ENCODE assay signal across 8 cellular contexts in genomic region chr2:36618381-36618780, GRCh38. TPM values are rescaled to one million over a fixed set of nuclear protein-coding genes. Genes with fewer than 3 reads are reported as not detected.
A peak's percentile ranks its signal among the peaks of the same experiment; 100 is the strongest.
DNase-seq lines count a peak whose midpoint lies in the region; ATAC-seq and TF ChIP-seq lines count a peak whose summit lies in the region.

No MANE protein-coding gene starts in this region.

- no peak for TF ChIP-seq CTCF in activated CD8-positive, alpha-beta T cell treated with anti-CD3 and anti-CD28 coated beads for 36 hours (IDR thresholded peaks at IDR 0.05)
- TF ChIP-seq CTCF in coronary artery (IDR thresholded peaks at IDR 0.05) (no peak), CD14-positive monocyte (IDR thresholded peaks at IDR 0.05) (no peak)

- H3K36me3 Mint-ChIP-seq in activated CD8-positive, alpha-beta T cell treated with anti-CD3 and anti-CD28 coated beads for 36 hours (ENCODE audit: low read depth) = no peaks in the 10 kb centered on the region
- H3K36me3 Mint-ChIP-seq in CD14-positive monocyte = no peaks in the 10 kb centered on the region

- POLR2A ChIA-PET in activated CD8-positive, alpha-beta T cell treated with anti-CD3 and anti-CD28 coated beads for 36 hours (lab: Charles Lee) = interaction anchor here (0.5 kb wide), 1 partner anchor 534 kb away, joined by 3 read pairs; no protein-coding TSS in a partner anchor

- CTCF ChIA-PET in activated CD8-positive, alpha-beta T cell treated with anti-CD3 and anti-CD28 coated beads for 36 hours (lab: Charles Lee) = no interaction called here

- H3K4me1 Mint-ChIP-seq in activated CD8-positive, alpha-beta T cell treated with anti-CD3 and anti-CD28 coated beads for 36 hours (ENCODE audit: low read depth) = no peaks in the 10 kb centered on the region
- H3K4me1 Mint-ChIP-seq in CD14-positive monocyte = no peaks in the 10 kb centered on the region

- intact Hi-C loops in activated CD8-positive, alpha-beta T cell treated with anti-CD3 and anti-CD28 coated beads for 36 hours (cut with micrococcal nuclease) = no loop called here
- intact Hi-C loops in CD14-positive monocyte (cut with micrococcal nuclease) = no loop called here

- peak; percentile 39 for DNase-seq in DMS153 treated with DMSO at 0.1 percent for 48 hours (lab: John Stamatoyannopoulos, UW; ENCODE audit: unreplicated experiment)
- peak; percentile 68 for DNase-seq in NCI-H146 treated with DMSO at 0.1 percent for 48 hours (lab: John Stamatoyannopoulos, UW; ENCODE audit: unreplicated experiment)
- peak; percentile 59 for DNase-seq in activated CD8-positive, alpha-beta T cell treated with anti-CD3 and anti-CD28 coated beads for 36 hours
- DNase-seq in iPS-NIHi11 (ENCODE audit: low spot score) = peak; percentile 76
- no peak for DNase-seq in coronary artery (ENCODE audit: low spot score)
- no peak for DNase-seq in CD14-positive monocyte (ENCODE audit: low spot score)

- H3K27ac ChIP-seq in coronary artery = no peak overlapping the region

- H3K9me3 Mint-ChIP-seq in activated CD8-positive, alpha-beta T cell treated with anti-CD3 and anti-CD28 coated beads for 36 hours = no peaks in the 10 kb centered on the region
- peaks cover 0 to 3% (median 0%) of the 10 kb centered on the region in 7 donors for H3K9me3 Mint-ChIP-seq in CD14-positive monocyte

- peaks cover 7% of the 10 kb centered on the region for H3K27me3 Mint-ChIP-seq in activated CD8-positive, alpha-beta T cell treated with anti-CD3 and anti-CD28 coated beads for 36 hours
- H3K27me3 Mint-ChIP-seq in CD14-positive monocyte (ENCODE audit: low read depth in 3 of 3) = peaks cover 0 to 5% (median 2%) of the 10 kb centered on the region in 3 donors

- ATAC-seq in GM18873 (IDR thresholded peaks at IDR 0.05; ENCODE audit: low FRiP score, unreplicated experiment) = peak; percentile 98
- ATAC-seq in HG02970 (IDR thresholded peaks at IDR 0.05; ENCODE audit: low FRiP score, unreplicated experiment) = peak; percentile 90
- peak; percentile 99 for ATAC-seq in activated CD8-positive, alpha-beta T cell treated with anti-CD3 and anti-CD28 coated beads for 36 hours

- no peak overlapping the region for H3K27ac Mint-ChIP-seq in activated CD8-positive, alpha-beta T cell treated with anti-CD3 and anti-CD28 coated beads for 36 hours
- no peak overlapping the region for H3K27ac Mint-ChIP-seq in CD14-positive monocyte

- no peak overlapping the region for H3K4me3 Mint-ChIP-seq in activated CD8-positive, alpha-beta T cell treated with anti-CD3 and anti-CD28 coated beads for 36 hours
- H3K4me3 Mint-ChIP-seq in CD14-positive monocyte = no peak overlapping the region

- H3K4me3 ChIP-seq in coronary artery = no peak overlapping the region

RNA-seq across cellular contexts. Expression of gene FEZ2, which starts 20.4 kb away (rescaled TPM):
- total RNA-seq in activated CD8-positive, alpha-beta T cell treated with anti-CD3 and anti-CD28 coated beads for 36 hours = 10 to 100 TPM; 10.3 to 11.8 TPM
- polyA plus RNA-seq in CD14-positive monocyte = 1 to 10 TPM; 6.9 to 8.7 TPM

Comparison
In these comparisons a context has a peak if more than half of its experiments do, and no peak if none do; other contexts are left out.
1. DNase-seq: peak in DMS153 treated with DMSO at 0.1 percent for 48 hours (single experiment), NCI-H146 treated with DMSO at 0.1 percent for 48 hours (single experiment), activated CD8-positive, alpha-beta T cell treated with anti-CD3 and anti-CD28 coated beads for 36 hours (single experiment) and iPS-NIHi11 (single experiment); none in coronary artery (single experiment) and CD14-positive monocyte (single experiment).
2. Peak in every context shown above with its lines, with median percentiles within 50 percentile points of each other: ATAC-seq.